ENCODE assay signal across 1 cellular context in genomic region chr5:5658226-5658625, GRCh38.
TF ChIP-seq lines count a peak whose summit lies in the region.

No MANE protein-coding gene starts in this region.

TF ChIP-seq in SK-N-SH treated with all-trans-retinoic acid at 6 μM for 48 hours, 23 proteins besides CTCF, POLR2A, EP300 and RAD21 (continued from another document):
- TF ChIP-seq CSRNP3 (CRISPR knock-in tag; IDR thresholded peaks at IDR 0.05) = no peak
TF ChIP-seq in SK-N-SH treated with all-trans-retinoic acid at 6 μM for 48 hours: peak in this region for 0.
